9 cellular contexts compared by ENCODE assay signal in genomic region chr5:54645888-54646284, GRCh38.
DNase-seq lines count a peak whose midpoint lies in the region; ATAC-seq, FAIRE-seq and TF ChIP-seq lines count a peak whose summit lies in the region.
"Had no signal": no experiment of that assay in that cellular context is flagged by ENCODE, and none has a peak within 500 bp of the region (broad histone marks: within the 10 kb centered on the region; RNA-seq: fewer than 3 reads in every experiment).

No MANE protein-coding gene starts in this region.

- H3K27me3 Mint-ChIP-seq in activated T-cell treated with anti-CD3 and anti-CD28 coated beads, Interleukin-2, amount 50 U/mL, for 4 hours (ENCODE audit: low read depth): no peaks in the 10 kb centered on the region
- no peaks in the 10 kb centered on the region for H3K27me3 Mint-ChIP-seq in mesothelial cell of epicardium (ENCODE audit: low read depth)

- no peaks in the 10 kb centered on the region for H3K9me3 Mint-ChIP-seq in activated T-cell treated with anti-CD3 and anti-CD28 coated beads, Interleukin-2, amount 50 U/mL, for 4 hours
- peaks cover 6% of the 10 kb centered on the region for H3K9me3 Mint-ChIP-seq in mesothelial cell of epicardium

- FAIRE-seq in GM12878 (lab: Jason Lieb, UNC): no peak
- FAIRE-seq: H1 had no signal

- BruUV-seq in GM12878 (replicated peaks; lab: Mats Ljungman, UMichigan): no TSS peak

- SMC1A ChIA-PET in GM12878 (lab: Charles Lee; ENCODE audit: uncharacterized antibody, unreplicated experiment): interaction anchor here (0.8 to 1.1 kb wide), 2 partner anchors 35 kb away, joined by 3 to 4 read pairs; no protein-coding TSS in a partner anchor

- H3K36me3 Mint-ChIP-seq in activated T-cell treated with anti-CD3 and anti-CD28 coated beads, Interleukin-2, amount 50 U/mL, for 4 hours (ENCODE audit: insufficient read depth): no peaks in the 10 kb centered on the region
- no peaks in the 10 kb centered on the region for H3K36me3 Mint-ChIP-seq in mesothelial cell of epicardium

- peaks cover 54% of the 10 kb centered on the region for H3K4me1 Mint-ChIP-seq in activated T-cell treated with anti-CD3 and anti-CD28 coated beads, Interleukin-2, amount 50 U/mL, for 4 hours (ENCODE audit: low read depth)
- H3K4me1 Mint-ChIP-seq in mesothelial cell of epicardium: peaks cover 28% of the 10 kb centered on the region

- DNase-seq in activated T-cell treated with anti-CD3 and anti-CD28 coated beads, Interleukin-2, amount 50 U/mL, for 4 hours: no peak
- DNase-seq in activated T-cell treated with anti-CD3 and anti-CD28 coated beads, Interleukin-2, amount 50 U/mL, for 1 hour: no peak
- DNase-seq in GM12878 (ENCODE audit: low read depth, low spot score) (no peak), mesothelial cell of epicardium (ENCODE audit: low spot score in 2 of 2, unreplicated experiment in 2 of 2) (no peak), thyroid gland (no peak), occipital lobe (lab: John Stamatoyannopoulos, UW) (no peak), middle frontal gyrus (ENCODE audit: extremely low spot score, low spot score) (no peak), AG08396 (ENCODE audit: low spot score) (no peak)

- intact Hi-C loops in GM12878 (cut with micrococcal nuclease; ENCODE audit: unreplicated experiment): loop anchor here (5.0 kb wide), 1 partner anchor 129 kb away; the partner anchor contains the start of gene SNX18
- intact Hi-C loops in thyroid gland (cut with DNase I): no loop called here

- POLR2A ChIA-PET in GM12878 (lab: Charles Lee): no interaction called here

- no peaks in the 10 kb centered on the region for H3K79me2 ChIP-seq in GM12878 (ENCODE audit: control insufficient read depth, insufficient read depth, low read length)

- H3K27ac ChIP-seq in GM12878 (ENCODE audit: control insufficient read depth, insufficient read depth): no peak overlapping the region
- peak overlapping the region; percentile 53 to 95 (median 89) for H3K27ac ChIP-seq in thyroid gland

- TF ChIP-seq CTCF in GM12878 (IDR thresholded peaks at IDR 0.05 in 2 of 3, conservative IDR thresholded peaks at IDR 0.05 in 1 of 3; ENCODE audit: control insufficient read depth in 2 of 3, extremely low read depth in 1 of 3, insufficient read depth in 1 of 3, low read depth in 3 of 3, low read length in 3 of 3) (no peak), mesothelial cell of epicardium (IDR thresholded peaks at IDR 0.05; ENCODE audit: unreplicated experiment) (no peak), thyroid gland (IDR thresholded peaks at IDR 0.05) (no peak)

- no peak overlapping the region for H2AFZ ChIP-seq in GM12878 (ENCODE audit: control insufficient read depth, low read depth, low read length)

- RAD21 ChIA-PET in GM12878 (lab: Charles Lee; ENCODE audit: unreplicated experiment): no interaction called here

- TF ChIP-seq RAD21 in GM12878 (IDR thresholded peaks at IDR 0.05; ENCODE audit: insufficient read depth, low read depth, low read length): no peak

- CTCF ChIA-PET in GM12878 (lab: Yijun Ruan, JAX): interaction anchor here (1.4 kb wide), 1 partner anchor 35 kb away, joined by 3 read pairs; no protein-coding TSS in a partner anchor

- H3K4me3 ChIP-seq in GM12878 (no peak overlapping the region), thyroid gland (replicated peaks in 1 of 3) (no peak overlapping the region)

- TF ChIP-seq EP300 in GM12878 (IDR thresholded peaks at IDR 0.05; ENCODE audit: borderline replicate concordance in 1 of 2, control insufficient read depth in 1 of 2, low read depth in 2 of 2, low read length in 2 of 2): no peak

- 47% methylated on average over 2 of the region's 2 CpGs for WGBS in GM12878 (ENCODE audit: insufficient coverage, insufficient replicate concordance, low lambda C conversion rate, missing lambda C conversion rate)
- 74 to 78% methylated on average over 2 of the region's 2 CpGs for WGBS in thyroid gland, 2 donors

- H3K9me3 ChIP-seq in GM12878 (replicated peaks; ENCODE audit: control insufficient read depth, insufficient read depth, low read length): no peaks in the 10 kb centered on the region
- no peaks in the 10 kb centered on the region for H3K9me3 ChIP-seq in thyroid gland

- peak overlapping the region; percentile 95; the same call in 1 of the 2 replicates for H3K4me2 ChIP-seq in GM12878 (ENCODE audit: control insufficient read depth, insufficient read depth)

- H3K9ac ChIP-seq in GM12878 (ENCODE audit: control insufficient read depth, insufficient read depth, low read length): no peak overlapping the region

- in situ Hi-C loops in GM12878 (cut with MboI): no loop called here

- no peak for ATAC-seq in activated T-cell treated with anti-CD3 and anti-CD28 coated beads, Interleukin-2, amount 50 U/mL, for 4 hours
- no peak for ATAC-seq in GM12878

- no peak for TF ChIP-seq POLR2A in GM12878 (IDR thresholded peaks at IDR 0.05; ENCODE audit: low read depth, low read length)
- TF ChIP-seq POLR2A in thyroid gland (IDR thresholded peaks at IDR 0.05): no peak

- no peaks in the 10 kb centered on the region for H3K27me3 ChIP-seq in GM12878 (replicated peaks in 1 of 2; ENCODE audit: control insufficient read depth in 2 of 2, insufficient read depth in 2 of 2, low read length in 1 of 2)
- H3K27me3 ChIP-seq in thyroid gland: no peaks in the 10 kb centered on the region

- H3K4me1 ChIP-seq in GM12878 (ENCODE audit: control insufficient read depth, insufficient read depth, low read length) (peaks cover 20% of the 10 kb centered on the region), thyroid gland (peaks cover 37 to 52% of the 10 kb centered on the region in 2 donors)

- H3K36me3 ChIP-seq in GM12878 (ENCODE audit: control insufficient read depth in 2 of 2, insufficient read depth in 2 of 2, low read length in 1 of 2) (no peaks in the 10 kb centered on the region), thyroid gland (no peaks in the 10 kb centered on the region)

- H3K27ac Mint-ChIP-seq in mesothelial cell of epicardium: peak overlapping the region; percentile 69

- H4K20me1 ChIP-seq in GM12878 (ENCODE audit: control insufficient read depth, insufficient read depth): no peaks in the 10 kb centered on the region

- H3K4me3 Mint-ChIP-seq in activated T-cell treated with anti-CD3 and anti-CD28 coated beads, Interleukin-2, amount 50 U/mL, for 4 hours: peak overlapping the region; percentile 69
- H3K4me3 Mint-ChIP-seq in mesothelial cell of epicardium: no peak overlapping the region

TF ChIP-seq in GM12878, 131 proteins besides CTCF, POLR2A, EP300 and RAD21 (continues in another document):
- no peak for TF ChIP-seq NFXL1 (IDR thresholded peaks at IDR 0.05; ENCODE audit: borderline replicate concordance)
- TF ChIP-seq BMI1 (IDR thresholded peaks at IDR 0.05; ENCODE audit: borderline replicate concordance): peak; percentile 23; the same call in 1 of the 2 replicates
- no peak for TF ChIP-seq MXI1 (IDR thresholded peaks at IDR 0.05; ENCODE audit: low read depth, low read length)
- TF ChIP-seq E2F4 (IDR thresholded peaks at IDR 0.05; ENCODE audit: low read depth, low read length): no peak
- no peak for TF ChIP-seq PRDM15 (CRISPR knock-in tag; IDR thresholded peaks at IDR 0.05)
- no peak for TF ChIP-seq NRF1 (conservative IDR thresholded peaks at IDR 0.05; ENCODE audit: low read depth, low read length)
